In genomic region chr16:85546585-85547447, GRCh38 we compare ENCODE assay signal across 1 cellular context.
A peak's percentile ranks its signal among the peaks of the same experiment; 100 is the strongest.
TF ChIP-seq lines count a peak whose summit lies in the region.

No MANE protein-coding gene starts in this region.

TF ChIP-seq in HepG2, 621 proteins besides CTCF, POLR2A, EP300 and RAD21 (continued from another document):
- TF ChIP-seq, protein P1, sequence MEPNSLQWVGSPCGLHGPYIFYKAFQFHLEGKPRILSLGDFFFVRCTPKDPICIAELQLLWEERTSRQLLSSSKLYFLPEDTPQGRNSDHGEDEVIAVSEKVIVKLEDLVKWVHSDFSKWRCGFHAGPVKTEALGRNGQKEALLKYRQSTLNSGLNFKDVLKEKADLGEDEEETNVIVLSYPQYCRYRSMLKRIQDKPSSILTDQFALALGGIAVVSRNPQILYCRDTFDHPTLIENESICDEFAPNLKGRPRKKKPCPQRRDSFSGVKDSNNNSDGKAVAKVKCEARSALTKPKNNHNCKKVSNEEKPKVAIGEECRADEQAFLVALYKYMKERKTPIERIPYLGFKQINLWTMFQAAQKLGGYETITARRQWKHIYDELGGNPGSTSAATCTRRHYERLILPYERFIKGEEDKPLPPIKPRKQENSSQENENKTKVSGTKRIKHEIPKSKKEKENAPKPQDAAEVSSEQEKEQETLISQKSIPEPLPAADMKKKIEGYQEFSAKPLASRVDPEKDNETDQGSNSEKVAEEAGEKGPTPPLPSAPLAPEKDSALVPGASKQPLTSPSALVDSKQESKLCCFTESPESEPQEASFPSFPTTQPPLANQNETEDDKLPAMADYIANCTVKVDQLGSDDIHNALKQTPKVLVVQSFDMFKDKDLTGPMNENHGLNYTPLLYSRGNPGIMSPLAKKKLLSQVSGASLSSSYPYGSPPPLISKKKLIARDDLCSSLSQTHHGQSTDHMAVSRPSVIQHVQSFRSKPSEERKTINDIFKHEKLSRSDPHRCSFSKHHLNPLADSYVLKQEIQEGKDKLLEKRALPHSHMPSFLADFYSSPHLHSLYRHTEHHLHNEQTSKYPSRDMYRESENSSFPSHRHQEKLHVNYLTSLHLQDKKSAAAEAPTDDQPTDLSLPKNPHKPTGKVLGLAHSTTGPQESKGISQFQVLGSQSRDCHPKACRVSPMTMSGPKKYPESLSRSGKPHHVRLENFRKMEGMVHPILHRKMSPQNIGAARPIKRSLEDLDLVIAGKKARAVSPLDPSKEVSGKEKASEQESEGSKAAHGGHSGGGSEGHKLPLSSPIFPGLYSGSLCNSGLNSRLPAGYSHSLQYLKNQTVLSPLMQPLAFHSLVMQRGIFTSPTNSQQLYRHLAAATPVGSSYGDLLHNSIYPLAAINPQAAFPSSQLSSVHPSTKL (CRISPR knock-in tag; IDR thresholded peaks at IDR 0.05): 0 out of 2 replicates have a peak, but pooled peaks have one; percentile 11
- TF ChIP-seq TBX2 (CRISPR knock-in tag; IDR thresholded peaks at IDR 0.05; ENCODE audit: borderline replicate concordance): peak; percentile 29; the same call in 1 of the 2 replicates
- TF ChIP-seq ZNF598 (CRISPR knock-in tag; IDR thresholded peaks at IDR 0.05; ENCODE audit: borderline replicate concordance): 0 out of 2 replicates have a peak, but pooled peaks have one; percentile 40
- TF ChIP-seq, protein P2, sequence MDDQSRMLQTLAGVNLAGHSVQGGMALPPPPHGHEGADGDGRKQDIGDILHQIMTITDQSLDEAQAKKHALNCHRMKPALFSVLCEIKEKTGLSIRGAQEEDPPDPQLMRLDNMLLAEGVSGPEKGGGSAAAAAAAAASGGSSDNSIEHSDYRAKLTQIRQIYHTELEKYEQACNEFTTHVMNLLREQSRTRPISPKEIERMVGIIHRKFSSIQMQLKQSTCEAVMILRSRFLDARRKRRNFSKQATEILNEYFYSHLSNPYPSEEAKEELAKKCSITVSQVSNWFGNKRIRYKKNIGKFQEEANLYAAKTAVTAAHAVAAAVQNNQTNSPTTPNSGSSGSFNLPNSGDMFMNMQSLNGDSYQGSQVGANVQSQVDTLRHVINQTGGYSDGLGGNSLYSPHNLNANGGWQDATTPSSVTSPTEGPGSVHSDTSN (CRISPR knock-in tag; IDR thresholded peaks at IDR 0.05; ENCODE audit: borderline replicate concordance): no peak
- peak; percentile 23; the same call in 1 of the 2 replicates for TF ChIP-seq HOXA3 (CRISPR knock-in tag; IDR thresholded peaks at IDR 0.05)
- no peak for TF ChIP-seq ZNF230 (CRISPR knock-in tag; IDR thresholded peaks at IDR 0.05)
- TF ChIP-seq ZNF761 (CRISPR knock-in tag; conservative IDR thresholded peaks at IDR 0.05): no peak
TF ChIP-seq in HepG2: peak in this region for 22.
